In the genomic region with DNA sequence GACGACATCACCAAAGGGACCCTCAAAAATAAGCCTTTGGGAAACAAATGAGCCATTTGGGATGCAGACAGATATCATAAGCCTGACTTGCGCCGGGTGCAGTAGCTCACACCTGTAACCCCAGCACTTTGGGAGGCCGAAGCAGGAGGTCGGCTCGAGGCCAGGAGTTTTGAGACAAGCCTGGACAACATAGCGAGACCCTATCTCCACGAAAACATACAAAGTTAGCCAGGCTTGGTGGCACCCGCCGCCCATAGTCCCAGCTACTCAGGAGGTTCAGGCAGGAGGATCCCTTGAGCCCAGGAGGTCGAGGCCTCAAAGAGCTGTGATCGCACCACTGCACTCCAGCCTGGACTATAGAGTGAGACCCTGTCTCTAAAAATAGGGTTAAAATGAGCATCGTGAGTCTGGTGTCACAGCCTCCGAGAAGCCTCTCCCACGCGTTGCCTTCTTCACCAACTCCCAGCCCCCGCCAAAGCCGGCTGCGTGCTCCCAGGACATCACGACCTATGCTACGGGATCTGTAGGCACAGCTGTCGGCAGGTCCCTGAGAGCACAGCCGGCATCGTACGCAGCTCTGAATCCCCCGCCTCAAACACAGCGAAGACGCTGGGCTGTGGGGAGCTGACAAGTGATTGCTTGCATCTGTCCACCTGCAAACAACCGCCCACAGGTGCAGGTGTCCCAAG, we compare ENCODE assay signal across 9 cellular contexts. TPM values are rescaled to one million over a fixed set of nuclear protein-coding genes. Genes with fewer than 3 reads are reported as not detected.
DNase-seq lines count a peak whose midpoint lies in the region; ATAC-seq and TF ChIP-seq lines count a peak whose summit lies in the region.
"Had no signal": no experiment of that assay in that cellular context is flagged by ENCODE, and none has a peak within 500 bp of the region (broad histone marks: within the 10 kb centered on the region; RNA-seq: fewer than 3 reads in every experiment).

No MANE protein-coding gene starts in this region.

- DNase-seq in RWPE1 (ENCODE audit: low spot score) (no peak), progenitor cell of endocrine pancreas (ENCODE audit: low spot score, unreplicated experiment) (no peak), NCI-H1105 (lab: John Stamatoyannopoulos, UW) (no peak)
- DNase-seq: Kasumi-1 had no signal

- H3K36me3 ChIP-seq in ES-I3 (ENCODE audit: insufficient read depth, low read length), result no peaks in the 10 kb centered on the region
- peaks cover 0 to 11% of the 10 kb centered on the region in 2 donors for H3K36me3 ChIP-seq in esophagus (ENCODE audit: control insufficient read depth in 2 of 2, insufficient read depth in 2 of 2, low read length in 1 of 2)

- no peaks in the 10 kb centered on the region for H3K36me3 Mint-ChIP-seq in progenitor cell of endocrine pancreas (ENCODE audit: insufficient read depth)

- POLR2A ChIA-PET in RWPE1 (lab: Yijun Ruan, JAX; ENCODE audit: low non-redundant PET), result interaction anchor here (0.6 kb wide), 1 partner anchor 288 kb away, joined by 3 read pairs; no protein-coding TSS in a partner anchor

- H3K4me1 Mint-ChIP-seq in progenitor cell of endocrine pancreas (ENCODE audit: low read depth), result peaks cover 12% of the 10 kb centered on the region

- H3K27me3 ChIP-seq in esophagus (ENCODE audit: control insufficient read depth in 1 of 2, insufficient read depth in 2 of 2, low read length in 2 of 2), result no peaks in the 10 kb centered on the region

- WGBS in esophagus, 2 donors, result 73% methylated on average over 29 of the region's 29 CpGs

- H3K9me3 ChIP-seq in ES-I3 (ENCODE audit: control insufficient read depth, insufficient read depth, low read length) (no peaks in the 10 kb centered on the region), esophagus (ENCODE audit: control insufficient read depth in 2 of 2, insufficient read depth in 1 of 2, low read depth in 1 of 2, low read length in 1 of 2) (no peaks in the 10 kb centered on the region)

- TF ChIP-seq CTCF in RWPE1 (conservative IDR thresholded peaks at IDR 0.05; ENCODE audit: low read depth) (no peak), progenitor cell of endocrine pancreas (IDR thresholded peaks at IDR 0.05; ENCODE audit: unreplicated experiment) (no peak)

- H3K9ac ChIP-seq in ES-I3 (ENCODE audit: low read depth, low read length), result peak overlapping the region; percentile 96; the same call in 1 of the 2 replicates

- no peaks in the 10 kb centered on the region for H3K27me3 Mint-ChIP-seq in progenitor cell of endocrine pancreas

- TF ChIP-seq POLR2A in GM18505 (IDR thresholded peaks at IDR 0.05; ENCODE audit: borderline replicate concordance, extremely low read depth, insufficient read depth, insufficient read length), result no peak

- no peaks in the 10 kb centered on the region for H3K9me3 Mint-ChIP-seq in progenitor cell of endocrine pancreas (ENCODE audit: low read depth)

- H3K4me1 ChIP-seq in ES-I3 (ENCODE audit: insufficient read depth, low read length) (no peaks in the 10 kb centered on the region), esophagus (ENCODE audit: control insufficient read depth in 2 of 2, insufficient read depth in 2 of 2, low read length in 1 of 2) (peaks cover 30 to 43% of the 10 kb centered on the region in 2 donors)

- peak overlapping the region; percentile 88 to 97 for H3K4me3 ChIP-seq in esophagus (ENCODE audit: low read depth in 1 of 2, low read length in 2 of 2)

- no peak for ATAC-seq in HG02938 (IDR thresholded peaks at IDR 0.05; ENCODE audit: unreplicated experiment)
- ATAC-seq in GM19467 (IDR thresholded peaks at IDR 0.05; ENCODE audit: unreplicated experiment), result no peak
- ATAC-seq in GM18505 (IDR thresholded peaks at IDR 0.05; ENCODE audit: unreplicated experiment), result no peak

- peak overlapping the region; percentile 91 for H3K4me3 Mint-ChIP-seq in progenitor cell of endocrine pancreas (ENCODE audit: low read depth)

- peak overlapping the region; percentile 98 for H3K27ac ChIP-seq in RWPE1
- H3K27ac ChIP-seq in esophagus (ENCODE audit: low read depth in 2 of 2, low read length in 1 of 2), result no peak overlapping the region

- CTCF ChIA-PET in RWPE1 (lab: Yijun Ruan, JAX), result interaction anchor here (0.8 to 1.1 kb wide), 2 partner anchors 9 to 10 kb away, joined by 3 to 5 read pairs; no protein-coding TSS in a partner anchor

- H3K27ac Mint-ChIP-seq in progenitor cell of endocrine pancreas, result peak overlapping the region; percentile 98

RNA-seq across cellular contexts. Expression of a gene that starts 1.6 kb away (rescaled TPM):
- 10 to 100 TPM; 13.9 to 27.4 TPM for polyA plus RNA-seq in esophagus
- 42.8 and 44.6 TPM in 2 replicates for total RNA-seq in progenitor cell of endocrine pancreas

RNA-seq across cellular contexts. Expression of a gene that starts 16.7 kb away (rescaled TPM):
- polyA plus RNA-seq in esophagus, result 10 to 100 TPM in 1 of 2 donors, 1 to 10 TPM in 1; 9.3 to 13.5 TPM
- total RNA-seq in progenitor cell of endocrine pancreas, result 13.2 and 13.5 TPM in 2 replicates

RNA-seq across cellular contexts. Expression of a gene that starts 34.6 kb away (rescaled TPM):
- polyA plus RNA-seq in esophagus, result 1 to 10 TPM in 1 of 2 donors, under 1 TPM in 1; 0.68 to 1.2 TPM
- 3.7 and 4.1 TPM in 2 replicates for total RNA-seq in progenitor cell of endocrine pancreas

RNA-seq across cellular contexts. Expression of a gene that starts 38.6 kb away (rescaled TPM):
- polyA plus RNA-seq in esophagus, result 10 to 100 TPM; 73.9 to 76.2 TPM
- total RNA-seq in progenitor cell of endocrine pancreas, result 46.5 and 48.8 TPM in 2 replicates

RNA-seq across cellular contexts. Expression of a gene that starts 58.5 kb away (rescaled TPM):
- polyA plus RNA-seq in esophagus, result 1 to 10 TPM; 6.4 to 6.9 TPM
- total RNA-seq in progenitor cell of endocrine pancreas, result 14.1 and 16.2 TPM in 2 replicates
